ENCODE assay signal across 32 cellular contexts in genomic region chr10:19705273-19705672, GRCh38.
"Had no signal": no experiment of that assay in that cellular context is flagged by ENCODE, and none has a peak within 500 bp of the region (broad histone marks: within the 10 kb centered on the region; RNA-seq: fewer than 3 reads in every experiment).

No MANE protein-coding gene starts in this region.

- H3K4me3 Mint-ChIP-seq: central memory CD8-positive, alpha-beta T cell; dendritic cell treated with granulocyte-macrophage colony-stimulating factor and Interleukin-4, amounts not matched to agents 40 ng/mL and 50 ng/mL, for 4 days; endodermal cell; immature natural killer cell; memory B cell; mesothelial cell of epicardium; naive thymus-derived CD4-positive, alpha-beta T cell; stimulated activated memory B cell treated with anti-CD40 and anti-IgM and Interleukin-4, amounts not matched to agents 10 μg/mL and 1 μg/mL and 100 μg/mL, for 72 hours had no signal

- H3K36me3 Mint-ChIP-seq: immature natural killer cell; memory B cell; naive thymus-derived CD4-positive, alpha-beta T cell; stimulated activated memory B cell treated with anti-CD40 and anti-IgM and Interleukin-4, amounts not matched to agents 10 μg/mL and 1 μg/mL and 100 μg/mL, for 72 hours had no signal

- H3K4me1 Mint-ChIP-seq: central memory CD8-positive, alpha-beta T cell; immature natural killer cell; memory B cell; mesothelial cell of epicardium; stimulated activated memory B cell treated with anti-CD40 and anti-IgM and Interleukin-4, amounts not matched to agents 10 μg/mL and 1 μg/mL and 100 μg/mL, for 72 hours had no signal

- ATAC-seq: esophagus mucosa; gastrocnemius medialis; left colon; mucosa of descending colon; naive thymus-derived CD4-positive, alpha-beta T cell; psoas muscle; right lobe of liver; stimulated activated memory B cell treated with anti-CD40 and anti-IgM and Interleukin-4, amounts not matched to agents 10 μg/mL and 1 μg/mL and 100 μg/mL, for 72 hours; stimulated activated naive CD8-positive, alpha-beta T cell treated with anti-CD3 and anti-CD28 coated beads, Interleukin-15, Interleukin-2, amounts not matched to agents 100 U/mL and 50 U/mL, for 24 hours had no signal

- H3K27ac ChIP-seq: colonic mucosa, epithelial cell of prostate, gastrocnemius medialis, hepatocyte, ovary, psoas muscle, right lobe of liver, thoracic aorta, upper lobe of left lung had no signal

- H3K9me3 ChIP-seq: colonic mucosa, gastrocnemius medialis, mucosa of descending colon, ovary, psoas muscle, right lobe of liver, thoracic aorta, tibial nerve, upper lobe of left lung had no signal

- H3K4me3 ChIP-seq: colonic mucosa, gastrocnemius medialis, hepatocyte, lung, mucosa of descending colon, ovary, psoas muscle, right lobe of liver, thoracic aorta, tibial nerve, upper lobe of left lung had no signal

- H3K9me3 Mint-ChIP-seq: endodermal cell had no signal

- H3K27me3 Mint-ChIP-seq: central memory CD8-positive, alpha-beta T cell; dendritic cell treated with granulocyte-macrophage colony-stimulating factor and Interleukin-4, amounts not matched to agents 40 ng/mL and 50 ng/mL, for 4 days; memory B cell; naive thymus-derived CD4-positive, alpha-beta T cell; stimulated activated memory B cell treated with anti-CD40 and anti-IgM and Interleukin-4, amounts not matched to agents 10 μg/mL and 1 μg/mL and 100 μg/mL, for 72 hours had no signal

- DNase-seq: colonic mucosa; effector CD8-positive, alpha-beta T cell; endodermal cell; foreskin fibroblast; gastrocnemius medialis; head of caudate nucleus; immature natural killer cell; islet precursor cell; kidney glomerular epithelial cell; left colon; mucosa of descending colon; naive thymus-derived CD4-positive, alpha-beta T cell; occipital lobe; ovary; posterior cingulate gyrus; psoas muscle; right lobe of liver; stimulated activated CD4-positive, alpha-beta T cell treated with anti-CD3 and anti-CD28 coated beads, Interleukin-4, amount 100 ng/mL, for 4 hours; stimulated activated naive CD8-positive, alpha-beta T cell treated with anti-CD3 and anti-CD28 coated beads, Interleukin-15, Interleukin-2, amounts not matched to agents 100 U/mL and 50 U/mL, for 24 hours; substantia nigra; upper lobe of left lung had no signal

- H3K4me1 ChIP-seq: colonic mucosa, gastrocnemius medialis, psoas muscle, right lobe of liver, upper lobe of left lung had no signal

- H3K36me3 ChIP-seq: colonic mucosa, gastrocnemius medialis, ovary, right lobe of liver, thoracic aorta, tibial nerve, upper lobe of left lung had no signal

- H3K27ac Mint-ChIP-seq: dendritic cell treated with granulocyte-macrophage colony-stimulating factor and Interleukin-4, amounts not matched to agents 40 ng/mL and 50 ng/mL, for 4 days; endodermal cell; immature natural killer cell; memory B cell; naive thymus-derived CD4-positive, alpha-beta T cell; stimulated activated memory B cell treated with anti-CD40 and anti-IgM and Interleukin-4, amounts not matched to agents 10 μg/mL and 1 μg/mL and 100 μg/mL, for 72 hours had no signal

- H3K27me3 ChIP-seq: colonic mucosa, gastrocnemius medialis, hepatocyte, ovary, right lobe of liver, tibial nerve, upper lobe of left lung had no signal
